Comparison of ENCODE assay signal across 1 cellular context in genomic region chr1:37940299-37940947, GRCh38.
TF ChIP-seq lines count a peak whose summit lies in the region.

No MANE protein-coding gene starts in this region.

TF ChIP-seq in liver, 16 proteins besides CTCF, POLR2A, EP300 and RAD21 (continued from another document):
- TF ChIP-seq, protein P1, sequence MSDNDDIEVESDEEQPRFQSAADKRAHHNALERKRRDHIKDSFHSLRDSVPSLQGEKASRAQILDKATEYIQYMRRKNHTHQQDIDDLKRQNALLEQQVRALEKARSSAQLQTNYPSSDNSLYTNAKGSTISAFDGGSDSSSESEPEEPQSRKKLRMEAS (IDR thresholded peaks at IDR 0.05), result peak; percentile 63
- TF ChIP-seq YY1 (IDR thresholded peaks at IDR 0.05), result peak; percentile 80
- peak in 1 of 2 donors; percentile 56 for TF ChIP-seq GABPA (IDR thresholded peaks at IDR 0.05 in 1 of 2, conservative IDR thresholded peaks at IDR 0.05 in 1 of 2)
- peak; percentile 59 for TF ChIP-seq NR2F2 (IDR thresholded peaks at IDR 0.05)
- TF ChIP-seq ATF3 (IDR thresholded peaks at IDR 0.05), result peak; percentile 8
- peak; percentile 46 for TF ChIP-seq FOXA1 (IDR thresholded peaks at IDR 0.05)
- peak; percentile 86 for TF ChIP-seq SP1 (IDR thresholded peaks at IDR 0.05)
- no peak for TF ChIP-seq FOXA2 (IDR thresholded peaks at IDR 0.05)
